Comparison of ENCODE assay signal across 18 cellular contexts in genomic region chr1:216690593-216690992, GRCh38. TPM values are rescaled to one million over a fixed set of nuclear protein-coding genes. Genes with fewer than 3 reads are reported as not detected.
A peak's percentile ranks its signal among the peaks of the same experiment; 100 is the strongest.
DNase-seq lines count a peak whose midpoint lies in the region; ATAC-seq and TF ChIP-seq lines count a peak whose summit lies in the region.
"Had no signal": no experiment of that assay in that cellular context is flagged by ENCODE, and none has a peak within 500 bp of the region (broad histone marks: within the 10 kb centered on the region; RNA-seq: fewer than 3 reads in every experiment).

No MANE protein-coding gene starts in this region.

- H3K27ac ChIP-seq in WERI-Rb-1 (peak overlapping the region; percentile 14), prostate gland (no peak overlapping the region)

- H3K27me3 ChIP-seq in WERI-Rb-1 (ENCODE audit: insufficient read depth, low read depth, severe bottlenecking) (no peaks in the 10 kb centered on the region), prostate gland (replicated peaks; ENCODE audit: insufficient read depth) (no peaks in the 10 kb centered on the region)

- H3K4me3 ChIP-seq in WERI-Rb-1 (ENCODE audit: low read depth, low read length), result no peak overlapping the region
- no peak overlapping the region for H3K4me3 ChIP-seq in mucosa of descending colon
- H3K4me3 ChIP-seq in prostate gland, result no peak overlapping the region
- H3K4me3 ChIP-seq: HAP-1 had no signal

- H3K9me3 ChIP-seq in WERI-Rb-1 (ENCODE audit: severe bottlenecking) (no peaks in the 10 kb centered on the region), mucosa of descending colon (no peaks in the 10 kb centered on the region), prostate gland (no peaks in the 10 kb centered on the region)
- H3K9me3 ChIP-seq: Caco-2, HAP-1 had no signal

- DNase-seq in NCI-H69 (lab: John Stamatoyannopoulos, UW), result peak; percentile 55
- DNase-seq in WERI-Rb-1, result no peak
- DNase-seq in mucosa of descending colon, result peak in 1 of 3 donors; percentile 13
- DNase-seq in KG1 (lab: John Stamatoyannopoulos, UW), result no peak
- no peak for DNase-seq in prostate gland (ENCODE audit: low spot score)
- DNase-seq: C1 segment of cervical spinal cord; Caco-2; CD4-positive, alpha-beta memory T cell; DMS 273 treated with DMSO at 0.1 percent for 48 hours; DMS79; GF-D8; GOT3; HFFc6 had no signal

- intact Hi-C loops in mucosa of descending colon (cut with DNase I, micrococcal nuclease), result no loop called here
- intact Hi-C loops in prostate gland (cut with DNase I), result no loop called here

- WGBS in prostate gland, result 93% methylated on average over 1 of the region's 1 CpG

- no peak for TF ChIP-seq CTCF in WERI-Rb-1 (IDR thresholded peaks at IDR 0.05; ENCODE audit: low read depth, low read length)
- no peak for TF ChIP-seq CTCF in mucosa of descending colon (IDR thresholded peaks at IDR 0.05)
- no peak for TF ChIP-seq CTCF in prostate gland (IDR thresholded peaks at IDR 0.05)

- H3K36me3 ChIP-seq in WERI-Rb-1 (peaks cover 13% of the 10 kb centered on the region), mucosa of descending colon (ENCODE audit: low read depth) (no peaks in the 10 kb centered on the region), prostate gland (no peaks in the 10 kb centered on the region)
- H3K36me3 ChIP-seq: HAP-1 had no signal

- ATAC-seq in mucosa of descending colon (peak; percentile 70), GM21825 (IDR thresholded peaks at IDR 0.05; ENCODE audit: unreplicated experiment) (no peak), HG03097 (IDR thresholded peaks at IDR 0.05; ENCODE audit: low FRiP score, unreplicated experiment) (no peak)

- no peak for TF ChIP-seq POLR2A in prostate gland (IDR thresholded peaks at IDR 0.05)

- H3K4me1 ChIP-seq in mucosa of descending colon (ENCODE audit: low read depth) (peaks cover 4% of the 10 kb centered on the region), prostate gland (replicated peaks) (no peaks in the 10 kb centered on the region)

RNA-seq across cellular contexts. Expression of gene ESRRG, which starts 32.6 kb away (rescaled TPM):
- 1 to 10 TPM in 1 of 3 donors, under 1 TPM in 2; 0.58 to 1.1 (median 0.58) TPM for total RNA-seq in mucosa of descending colon
- total RNA-seq in prostate gland, result 10 to 100 TPM in 1 of 2 donors, 1 to 10 TPM in 1; 4.1 to 16.2 TPM
- total RNA-seq: A673; CD4-positive, alpha-beta memory T cell; G401 had no signal
